ENCODE assay signal across 1 cellular context in the genomic region with DNA sequence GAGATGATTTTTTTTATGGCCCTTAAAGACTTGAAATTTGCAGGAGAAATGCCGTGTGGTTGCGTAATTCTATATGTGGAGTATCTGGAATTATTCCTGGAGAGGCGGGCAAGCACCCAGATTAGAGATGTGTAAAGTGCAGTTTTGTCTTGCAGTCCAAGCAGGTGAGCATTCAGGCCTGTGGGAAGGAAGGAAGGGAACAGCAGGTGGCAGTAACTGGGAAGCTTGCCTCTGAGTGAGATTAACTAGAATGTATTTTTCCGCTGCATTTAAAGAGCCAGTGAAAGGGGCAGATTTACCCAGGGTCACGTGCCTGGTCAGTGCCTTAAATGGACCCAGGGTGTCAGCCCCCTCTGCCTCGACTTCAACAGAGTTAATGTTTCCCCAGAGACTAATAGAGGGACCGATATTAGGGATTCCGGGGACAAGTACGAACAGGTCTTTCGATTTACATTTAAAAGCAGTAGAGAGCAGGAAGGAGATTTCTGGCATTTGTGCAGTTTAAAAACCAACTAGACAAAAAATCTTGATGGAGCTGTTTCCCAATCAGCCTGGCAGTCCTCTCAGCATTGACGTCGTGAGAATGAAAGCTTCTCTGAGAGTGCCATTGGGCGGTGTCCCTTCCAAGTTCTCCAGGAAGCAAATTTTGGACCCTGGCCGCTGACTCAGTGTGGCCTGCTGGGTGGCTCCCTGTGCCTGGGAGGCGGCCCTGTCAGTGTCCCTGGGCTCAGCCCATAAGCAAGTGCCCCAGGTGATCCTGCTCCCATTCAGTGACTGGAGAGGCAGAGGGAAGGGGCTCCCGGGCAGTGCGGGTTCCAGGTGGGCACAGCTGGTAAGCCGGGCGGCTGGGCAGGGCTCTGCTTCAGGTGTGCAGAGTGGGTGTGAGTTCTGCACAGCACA.
TF ChIP-seq lines count a peak whose summit lies in the region.

No MANE protein-coding gene starts in this region.

TF ChIP-seq in HepG2, 621 proteins besides CTCF, POLR2A, EP300 and RAD21 (continued from another document):
- TF ChIP-seq, protein P1, sequence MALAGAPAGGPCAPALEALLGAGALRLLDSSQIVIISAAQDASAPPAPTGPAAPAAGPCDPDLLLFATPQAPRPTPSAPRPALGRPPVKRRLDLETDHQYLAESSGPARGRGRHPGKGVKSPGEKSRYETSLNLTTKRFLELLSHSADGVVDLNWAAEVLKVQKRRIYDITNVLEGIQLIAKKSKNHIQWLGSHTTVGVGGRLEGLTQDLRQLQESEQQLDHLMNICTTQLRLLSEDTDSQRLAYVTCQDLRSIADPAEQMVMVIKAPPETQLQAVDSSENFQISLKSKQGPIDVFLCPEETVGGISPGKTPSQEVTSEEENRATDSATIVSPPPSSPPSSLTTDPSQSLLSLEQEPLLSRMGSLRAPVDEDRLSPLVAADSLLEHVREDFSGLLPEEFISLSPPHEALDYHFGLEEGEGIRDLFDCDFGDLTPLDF (CRISPR knock-in tag; IDR thresholded peaks at IDR 0.05) = no peak
- TF ChIP-seq YEATS2 (CRISPR knock-in tag; IDR thresholded peaks at IDR 0.05; ENCODE audit: borderline replicate concordance) = no peak
- TF ChIP-seq, protein P2, sequence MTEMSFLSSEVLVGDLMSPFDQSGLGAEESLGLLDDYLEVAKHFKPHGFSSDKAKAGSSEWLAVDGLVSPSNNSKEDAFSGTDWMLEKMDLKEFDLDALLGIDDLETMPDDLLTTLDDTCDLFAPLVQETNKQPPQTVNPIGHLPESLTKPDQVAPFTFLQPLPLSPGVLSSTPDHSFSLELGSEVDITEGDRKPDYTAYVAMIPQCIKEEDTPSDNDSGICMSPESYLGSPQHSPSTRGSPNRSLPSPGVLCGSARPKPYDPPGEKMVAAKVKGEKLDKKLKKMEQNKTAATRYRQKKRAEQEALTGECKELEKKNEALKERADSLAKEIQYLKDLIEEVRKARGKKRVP (CRISPR knock-in tag; IDR thresholded peaks at IDR 0.05) = no peak
- TF ChIP-seq PTBP1 (IDR thresholded peaks at IDR 0.05; ENCODE audit: low read depth, low read length, poor library complexity, severe bottlenecking) = no peak
- peak; percentile 51; the same call in 1 of the 2 replicates for TF ChIP-seq ZMYM3 (CRISPR knock-in tag; IDR thresholded peaks at IDR 0.05)
- TF ChIP-seq ZNF614 (CRISPR knock-in tag; IDR thresholded peaks at IDR 0.05; ENCODE audit: borderline replicate concordance) = peak; percentile 18; the same call in 1 of the 2 replicates
- TF ChIP-seq ZNF460 (CRISPR knock-in tag; IDR thresholded peaks at IDR 0.05; ENCODE audit: borderline replicate concordance) = no peak
- TF ChIP-seq ISX (CRISPR knock-in tag; conservative IDR thresholded peaks at IDR 0.05) = no peak
- TF ChIP-seq HOXA7 (CRISPR knock-in tag; IDR thresholded peaks at IDR 0.05) = no peak
- TF ChIP-seq, protein P3, sequence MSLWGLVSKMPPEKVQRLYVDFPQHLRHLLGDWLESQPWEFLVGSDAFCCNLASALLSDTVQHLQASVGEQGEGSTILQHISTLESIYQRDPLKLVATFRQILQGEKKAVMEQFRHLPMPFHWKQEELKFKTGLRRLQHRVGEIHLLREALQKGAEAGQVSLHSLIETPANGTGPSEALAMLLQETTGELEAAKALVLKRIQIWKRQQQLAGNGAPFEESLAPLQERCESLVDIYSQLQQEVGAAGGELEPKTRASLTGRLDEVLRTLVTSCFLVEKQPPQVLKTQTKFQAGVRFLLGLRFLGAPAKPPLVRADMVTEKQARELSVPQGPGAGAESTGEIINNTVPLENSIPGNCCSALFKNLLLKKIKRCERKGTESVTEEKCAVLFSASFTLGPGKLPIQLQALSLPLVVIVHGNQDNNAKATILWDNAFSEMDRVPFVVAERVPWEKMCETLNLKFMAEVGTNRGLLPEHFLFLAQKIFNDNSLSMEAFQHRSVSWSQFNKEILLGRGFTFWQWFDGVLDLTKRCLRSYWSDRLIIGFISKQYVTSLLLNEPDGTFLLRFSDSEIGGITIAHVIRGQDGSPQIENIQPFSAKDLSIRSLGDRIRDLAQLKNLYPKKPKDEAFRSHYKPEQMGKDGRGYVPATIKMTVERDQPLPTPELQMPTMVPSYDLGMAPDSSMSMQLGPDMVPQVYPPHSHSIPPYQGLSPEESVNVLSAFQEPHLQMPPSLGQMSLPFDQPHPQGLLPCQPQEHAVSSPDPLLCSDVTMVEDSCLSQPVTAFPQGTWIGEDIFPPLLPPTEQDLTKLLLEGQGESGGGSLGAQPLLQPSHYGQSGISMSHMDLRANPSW (CRISPR knock-in tag; IDR thresholded peaks at IDR 0.05; ENCODE audit: borderline replicate concordance) = no peak
- no peak for TF ChIP-seq ZNF891 (CRISPR knock-in tag; IDR thresholded peaks at IDR 0.05)
- TF ChIP-seq RARA (CRISPR knock-in tag; IDR thresholded peaks at IDR 0.05) = peak; percentile 11; the same call in 1 of the 2 replicates
- peak; percentile 76 for TF ChIP-seq CEBPB (IDR thresholded peaks at IDR 0.05; ENCODE audit: borderline replicate concordance, low read depth, low read length)
- no peak for TF ChIP-seq YY1 (IDR thresholded peaks at IDR 0.05; ENCODE audit: insufficient read depth, insufficient replicate concordance, low read depth, low read length)
- TF ChIP-seq, protein P4, sequence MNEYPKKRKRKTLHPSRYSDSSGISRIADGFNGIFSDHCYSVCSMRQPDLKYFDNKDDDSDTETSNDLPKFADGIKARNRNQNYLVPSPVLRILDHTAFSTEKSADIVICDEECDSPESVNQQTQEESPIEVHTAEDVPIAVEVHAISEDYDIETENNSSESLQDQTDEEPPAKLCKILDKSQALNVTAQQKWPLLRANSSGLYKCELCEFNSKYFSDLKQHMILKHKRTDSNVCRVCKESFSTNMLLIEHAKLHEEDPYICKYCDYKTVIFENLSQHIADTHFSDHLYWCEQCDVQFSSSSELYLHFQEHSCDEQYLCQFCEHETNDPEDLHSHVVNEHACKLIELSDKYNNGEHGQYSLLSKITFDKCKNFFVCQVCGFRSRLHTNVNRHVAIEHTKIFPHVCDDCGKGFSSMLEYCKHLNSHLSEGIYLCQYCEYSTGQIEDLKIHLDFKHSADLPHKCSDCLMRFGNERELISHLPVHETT (CRISPR knock-in tag; conservative IDR thresholded peaks at IDR 0.05) = no peak
- no peak for TF ChIP-seq GTF3A (CRISPR knock-in tag; conservative IDR thresholded peaks at IDR 0.05)
- TF ChIP-seq ZBTB7B (CRISPR knock-in tag; IDR thresholded peaks at IDR 0.05) = peak; percentile 49; the same call in 1 of the 2 replicates
- no peak for TF ChIP-seq NR1H2 (CRISPR knock-in tag; IDR thresholded peaks at IDR 0.05; ENCODE audit: borderline replicate concordance, low read depth)
- TF ChIP-seq KLF9 (CRISPR knock-in tag; IDR thresholded peaks at IDR 0.05; ENCODE audit: low read depth) = peak; percentile 50; the same call in 1 of the 2 replicates
- TF ChIP-seq, protein P5, sequence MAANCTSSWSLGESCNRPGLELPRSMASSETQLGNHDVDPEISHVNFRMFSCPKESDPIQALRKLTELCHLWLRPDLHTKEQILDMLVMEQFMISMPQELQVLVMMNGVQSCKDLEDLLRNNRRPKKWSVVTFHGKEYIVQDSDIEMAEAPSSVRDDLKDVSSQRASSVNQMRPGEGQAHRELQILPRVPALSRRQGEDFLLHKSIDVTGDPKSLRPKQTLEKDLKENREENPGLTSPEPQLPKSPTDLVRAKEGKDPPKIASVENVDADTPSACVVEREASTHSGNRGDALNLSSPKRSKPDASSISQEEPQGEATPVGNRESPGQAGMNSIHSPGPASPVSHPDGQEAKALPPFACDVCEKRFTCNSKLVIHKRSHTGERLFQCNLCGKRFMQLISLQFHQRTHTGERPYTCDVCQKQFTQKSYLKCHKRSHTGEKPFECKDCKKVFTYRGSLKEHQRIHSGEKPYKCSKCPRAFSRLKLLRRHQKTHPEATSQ (CRISPR knock-in tag; IDR thresholded peaks at IDR 0.05; ENCODE audit: borderline replicate concordance) = no peak
- TF ChIP-seq SETDB1 (CRISPR knock-in tag; IDR thresholded peaks at IDR 0.05; ENCODE audit: borderline replicate concordance) = no peak
- TF ChIP-seq KDM3A (CRISPR knock-in tag; IDR thresholded peaks at IDR 0.05; ENCODE audit: low read depth) = no peak
- TF ChIP-seq ZNF292 (CRISPR knock-in tag; IDR thresholded peaks at IDR 0.05; ENCODE audit: borderline replicate concordance, low read depth) = peak; percentile 68; the same call in 1 of the 2 replicates
- no peak for TF ChIP-seq ZSCAN12 (CRISPR knock-in tag; IDR thresholded peaks at IDR 0.05)
- TF ChIP-seq GABPB1 (CRISPR knock-in tag; IDR thresholded peaks at IDR 0.05) = no peak
- no peak for TF ChIP-seq MED8 (CRISPR knock-in tag; IDR thresholded peaks at IDR 0.05; ENCODE audit: insufficient replicate concordance)
- no peak for TF ChIP-seq SIN3B (IDR thresholded peaks at IDR 0.05; ENCODE audit: low read length)
- no peak for TF ChIP-seq TRIM24 (CRISPR knock-in tag; IDR thresholded peaks at IDR 0.05)
- TF ChIP-seq PLRG1 (conservative IDR thresholded peaks at IDR 0.05) = no peak
- TF ChIP-seq, protein P6, sequence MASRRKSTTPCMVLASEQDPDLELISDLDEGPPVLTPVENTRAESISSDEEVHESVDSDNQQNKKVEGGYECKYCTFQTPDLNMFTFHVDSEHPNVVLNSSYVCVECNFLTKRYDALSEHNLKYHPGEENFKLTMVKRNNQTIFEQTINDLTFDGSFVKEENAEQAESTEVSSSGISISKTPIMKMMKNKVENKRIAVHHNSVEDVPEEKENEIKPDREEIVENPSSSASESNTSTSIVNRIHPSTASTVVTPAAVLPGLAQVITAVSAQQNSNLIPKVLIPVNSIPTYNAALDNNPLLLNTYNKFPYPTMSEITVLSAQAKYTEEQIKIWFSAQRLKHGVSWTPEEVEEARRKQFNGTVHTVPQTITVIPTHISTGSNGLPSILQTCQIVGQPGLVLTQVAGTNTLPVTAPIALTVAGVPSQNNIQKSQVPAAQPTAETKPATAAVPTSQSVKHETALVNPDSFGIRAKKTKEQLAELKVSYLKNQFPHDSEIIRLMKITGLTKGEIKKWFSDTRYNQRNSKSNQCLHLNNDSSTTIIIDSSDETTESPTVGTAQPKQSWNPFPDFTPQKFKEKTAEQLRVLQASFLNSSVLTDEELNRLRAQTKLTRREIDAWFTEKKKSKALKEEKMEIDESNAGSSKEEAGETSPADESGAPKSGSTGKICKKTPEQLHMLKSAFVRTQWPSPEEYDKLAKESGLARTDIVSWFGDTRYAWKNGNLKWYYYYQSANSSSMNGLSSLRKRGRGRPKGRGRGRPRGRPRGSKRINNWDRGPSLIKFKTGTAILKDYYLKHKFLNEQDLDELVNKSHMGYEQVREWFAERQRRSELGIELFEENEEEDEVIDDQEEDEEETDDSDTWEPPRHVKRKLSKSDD (CRISPR knock-in tag; IDR thresholded peaks at IDR 0.05; ENCODE audit: low read depth) = no peak
- no peak for TF ChIP-seq NR2F6 (IDR thresholded peaks at IDR 0.05)
- TF ChIP-seq NR2F6 (CRISPR knock-in tag; IDR thresholded peaks at IDR 0.05) = peak; percentile 19; the same call in 1 of the 2 replicates
- TF ChIP-seq MAZ (IDR thresholded peaks at IDR 0.05; ENCODE audit: borderline replicate concordance, low read depth, low read length) = peak; percentile 3; the same call in 1 of the 2 replicates
- TF ChIP-seq MAZ (CRISPR knock-in tag; IDR thresholded peaks at IDR 0.05; ENCODE audit: low read depth) = peak; percentile 55; the same call in 1 of the 2 replicates
- no peak for TF ChIP-seq EZH2 (conservative IDR thresholded peaks at IDR 0.05; ENCODE audit: low read depth, low read length)
- TF ChIP-seq ATF1 (CRISPR knock-in tag; IDR thresholded peaks at IDR 0.05) = no peak
- TF ChIP-seq HNF4G (IDR thresholded peaks at IDR 0.05; ENCODE audit: borderline replicate concordance, low read depth, low read length) = no peak
- no peak for TF ChIP-seq HNF4G (CRISPR knock-in tag; IDR thresholded peaks at IDR 0.05; ENCODE audit: borderline replicate concordance, low read depth)
- TF ChIP-seq NFE2L2 (IDR thresholded peaks at IDR 0.05; ENCODE audit: low read length) = no peak
